Comparison of ENCODE assay signal across 14 cellular contexts in genomic region chr7:20343211-20343610, GRCh38. TPM values are rescaled to one million over a fixed set of nuclear protein-coding genes. Genes with fewer than 3 reads are reported as not detected.
DNase-seq lines count a peak whose midpoint lies in the region; ATAC-seq and TF ChIP-seq lines count a peak whose summit lies in the region.
"Had no signal": no experiment of that assay in that cellular context is flagged by ENCODE, and none has a peak within 500 bp of the region (broad histone marks: within the 10 kb centered on the region; RNA-seq: fewer than 3 reads in every experiment).

No MANE protein-coding gene starts in this region.

- no peak for DNase-seq in AG04449 (ENCODE audit: low read depth, low spot score)
- DNase-seq in HEK293T (ENCODE audit: extremely low spot score) = peak; percentile 14
- peak in 1 of 2 donors; percentile 11 for DNase-seq in left colon
- DNase-seq in NCI-H1417 (lab: John Stamatoyannopoulos, UW) = no peak
- no peak for DNase-seq in left lung
- DNase-seq in activated effector memory CD4-positive, alpha-beta T cell treated with Interleukin-2 at 50 U/mL for 16 hours = no peak
- DNase-seq: GF-D8; MM.1S; NCI-H345; stimulated activated CD8-positive, alpha-beta memory T cell treated with anti-CD3 and anti-CD28 coated beads, Interleukin-4, amount 100 ng/mL, for 48 hours had no signal

- no peaks in the 10 kb centered on the region for H3K9me3 ChIP-seq in left lung
- H3K9me3 ChIP-seq: BLaER1 treated with 17β-estradiol and CSF1 and Interleukin-3, amounts not matched to agents 10 nM and 100 nM had no signal

- POLR2A ChIA-PET in AG04449 (lab: Yijun Ruan, JAX) (no interaction called here), HEK293T (lab: Yijun Ruan, JAX) (no interaction called here)

- H3K4me3 ChIP-seq in AG04449 (ENCODE audit: low read depth, low read length) = no peak overlapping the region
- no peak overlapping the region for H3K4me3 ChIP-seq in left lung
- H3K4me3 ChIP-seq: BLaER1 treated with 17β-estradiol and CSF1 and Interleukin-3, amounts not matched to agents 10 nM and 100 nM had no signal

- no peaks in the 10 kb centered on the region for H3K9me3 Mint-ChIP-seq in brain

- peak; percentile 37 for ATAC-seq in left colon
- no peak for ATAC-seq in GM21786 (IDR thresholded peaks at IDR 0.05; ENCODE audit: unreplicated experiment)
- no peak for ATAC-seq in left lung
- ATAC-seq: activated naive CD4-positive, alpha-beta T cell treated with anti-CD3 and anti-CD28 coated beads, Interleukin-2, amount 50 U/mL, for 72 hours had no signal

- TF ChIP-seq CTCF in AG04449 (IDR thresholded peaks at IDR 0.05; ENCODE audit: insufficient read depth, low read length, missing control alignments) = peak; percentile 8
- TF ChIP-seq CTCF in brain (conservative IDR thresholded peaks at IDR 0.05) = peak; percentile 18 to 25
- TF ChIP-seq CTCF in left lung (IDR thresholded peaks at IDR 0.05) = no peak

- intact Hi-C loops in left colon (cut with DNase I, micrococcal nuclease) (no loop called here), left lung (cut with DNase I) (no loop called here)

- no peak overlapping the region for H3K4me3 Mint-ChIP-seq in brain

- H3K36me3 ChIP-seq in left lung = no peaks in the 10 kb centered on the region
- H3K36me3 ChIP-seq: BLaER1 treated with 17β-estradiol and CSF1 and Interleukin-3, amounts not matched to agents 10 nM and 100 nM had no signal

- H3K27ac Mint-ChIP-seq in brain = no peak overlapping the region
- H3K27ac Mint-ChIP-seq: activated naive CD4-positive, alpha-beta T cell treated with anti-CD3 and anti-CD28 coated beads, Interleukin-2, amount 50 U/mL, for 72 hours had no signal

- H3K27ac ChIP-seq in left lung = no peak overlapping the region
- H3K27ac ChIP-seq: BLaER1 treated with 17β-estradiol and CSF1 and Interleukin-3, amounts not matched to agents 10 nM and 100 nM had no signal

- H3K4me1 Mint-ChIP-seq in brain = peaks cover 38% of the 10 kb centered on the region

- no peaks in the 10 kb centered on the region for H3K4me1 ChIP-seq in left lung
- H3K4me1 ChIP-seq: BLaER1 treated with 17β-estradiol and CSF1 and Interleukin-3, amounts not matched to agents 10 nM and 100 nM had no signal

- H3K27me3 Mint-ChIP-seq in brain = no peaks in the 10 kb centered on the region

- peaks cover 36% of the 10 kb centered on the region for H3K36me3 Mint-ChIP-seq in brain
- H3K36me3 Mint-ChIP-seq: activated naive CD4-positive, alpha-beta T cell treated with anti-CD3 and anti-CD28 coated beads, Interleukin-2, amount 50 U/mL, for 72 hours had no signal

- H3K27me3 ChIP-seq in left lung = no peaks in the 10 kb centered on the region
- H3K27me3 ChIP-seq: BLaER1 treated with 17β-estradiol and CSF1 and Interleukin-3, amounts not matched to agents 10 nM and 100 nM had no signal

- CTCF ChIA-PET in AG04449 (lab: Yijun Ruan, JAX) = no interaction called here
- CTCF ChIA-PET in HEK293T (lab: Yijun Ruan, JAX) = interaction anchor here (0.7 kb wide), 3 partner anchors 11 to 31 kb away, joined by 3 to 5 read pairs (median 3); no protein-coding TSS in a partner anchor

TF ChIP-seq in HEK293T, 16 proteins besides CTCF, POLR2A, EP300 and RAD21:
- TF ChIP-seq PKNOX1 (IDR thresholded peaks at IDR 0.05) (no peak), TARDBP (IDR thresholded peaks at IDR 0.05) (no peak), L3MBTL2 (conservative IDR thresholded peaks at IDR 0.05) (no peak), FOXM1 (IDR thresholded peaks at IDR 0.05; ENCODE audit: borderline replicate concordance) (no peak), BHLHE40 (IDR thresholded peaks at IDR 0.05; ENCODE audit: borderline replicate concordance) (no peak), SUZ12 (IDR thresholded peaks at IDR 0.05) (no peak), ELF4 (IDR thresholded peaks at IDR 0.05) (no peak), FOXK2 (IDR thresholded peaks at IDR 0.05) (no peak), LEF1 (IDR thresholded peaks at IDR 0.05; ENCODE audit: borderline replicate concordance) (no peak), CTBP1 (IDR thresholded peaks at IDR 0.05; ENCODE audit: borderline replicate concordance) (no peak), NFRKB (IDR thresholded peaks at IDR 0.05) (no peak)
TF ChIP-seq in HEK293T: peak in this region for 0.

RNA-seq across cellular contexts. Expression of gene ITGB8, which starts 12.5 kb away (rescaled TPM):
- 2.7 TPM for polyA plus RNA-seq in brain (ENCODE audit: insufficient read depth, low read depth, low replicate concordance)
- 1 to 10 TPM; 8.8 to 8.9 TPM for total RNA-seq in left colon
- total RNA-seq in left lung = 10 to 100 TPM; 11.0 to 14.2 TPM

Comparison
In these comparisons a context has a peak if more than half of its experiments do, and no peak if none do; other contexts are left out.
1. CTCF ChIP-seq: peak in AG04449 (single experiment) and brain (2 of 2); none in left lung (0 of 2).